2 cellular contexts compared by ENCODE assay signal in genomic region chrX:31392541-31392940, GRCh38.
TF ChIP-seq lines count a peak whose summit lies in the region.

No MANE protein-coding gene starts in this region.

TF ChIP-seq in SK-N-SH, 30 proteins besides CTCF, POLR2A, EP300 and RAD21 (continued from another document):
- TF ChIP-seq POLR2AphosphoS5 (IDR thresholded peaks at IDR 0.05; ENCODE audit: low read depth, low read length) (no peak), MAX (IDR thresholded peaks at IDR 0.05; ENCODE audit: low read depth) (no peak), GATA2 (CRISPR knock-in tag; IDR thresholded peaks at IDR 0.05) (no peak)

TF ChIP-seq in SK-N-SH treated with all-trans-retinoic acid at 6 μM for 48 hours, 23 proteins besides CTCF, POLR2A, EP300 and RAD21 (continued from another document):
- no peak for TF ChIP-seq PATZ1 (CRISPR knock-in tag; IDR thresholded peaks at IDR 0.05; ENCODE audit: borderline replicate concordance)
- TF ChIP-seq TCF4 (CRISPR knock-in tag; IDR thresholded peaks at IDR 0.05; ENCODE audit: borderline replicate concordance), result no peak
TF ChIP-seq in SK-N-SH treated with all-trans-retinoic acid at 6 μM for 48 hours: peak in this region for 0.
